In the genomic region with DNA sequence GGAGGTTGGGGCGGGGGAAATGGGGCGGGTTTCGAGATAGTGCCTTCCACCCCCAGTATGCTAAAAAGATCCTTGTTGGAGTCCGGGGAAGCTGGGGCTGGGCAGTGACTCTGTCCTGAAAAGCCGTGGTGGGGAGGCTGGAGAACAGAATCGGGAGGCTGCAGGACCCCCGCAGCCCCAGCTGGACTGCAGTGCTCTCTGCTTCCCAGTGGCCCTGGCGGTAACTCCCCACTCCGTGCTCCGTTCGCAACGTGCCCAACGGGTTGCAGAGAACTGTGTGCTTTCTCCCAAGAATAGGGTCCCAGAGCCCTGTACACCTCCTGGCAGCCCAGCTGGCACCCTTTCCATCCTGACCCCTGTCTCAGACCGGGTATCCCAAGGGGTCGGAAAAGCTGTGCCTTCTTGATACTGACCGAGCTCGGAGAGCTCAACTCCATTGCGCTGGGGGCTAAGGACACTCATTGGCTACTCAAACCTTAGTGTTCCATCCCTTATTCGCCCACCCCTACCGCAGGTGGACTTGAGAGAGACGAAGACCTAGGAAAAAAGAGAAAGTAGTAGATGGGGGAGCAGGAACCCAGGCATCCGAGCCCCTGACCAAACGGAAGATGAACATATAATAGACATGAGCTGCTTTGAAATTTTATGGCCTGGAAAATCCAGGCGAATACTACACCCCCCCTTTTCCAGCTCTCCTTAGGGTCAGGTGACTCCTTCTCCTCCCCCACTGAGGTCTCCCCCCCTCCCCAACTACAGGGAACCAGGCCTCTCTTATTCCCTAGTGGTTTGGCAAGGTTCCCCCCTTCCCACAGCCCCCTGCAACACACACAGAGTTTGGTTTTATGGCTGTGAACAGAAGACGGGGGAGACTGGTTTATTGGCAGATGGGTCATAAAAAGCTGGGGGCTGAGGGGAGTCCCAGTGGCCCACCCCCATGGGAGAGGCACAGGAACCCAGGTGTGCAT, we compare ENCODE assay signal across 8 cellular contexts. TPM values are rescaled to one million over a fixed set of nuclear protein-coding genes. Genes with fewer than 3 reads are reported as not detected.
DNase-seq lines count a peak whose midpoint lies in the region; ATAC-seq, FAIRE-seq and TF ChIP-seq lines count a peak whose summit lies in the region.

No MANE protein-coding gene starts in this region.

- peak overlapping the region; percentile 94 for H3K4me3 Mint-ChIP-seq in astrocyte (ENCODE audit: unreplicated experiment)

- H3K9me3 ChIP-seq in BLaER1 (no peaks in the 10 kb centered on the region), astrocyte (ENCODE audit: insufficient read depth, low read depth, low read length) (no peaks in the 10 kb centered on the region)

- peaks cover 33% of the 10 kb centered on the region; the same call in 1 of the 2 replicates for H4K20me1 ChIP-seq in BLaER1
- peaks cover 41% of the 10 kb centered on the region for H4K20me1 ChIP-seq in astrocyte (ENCODE audit: insufficient read depth, low read length)

- H3K4me2 ChIP-seq in BLaER1 (peak overlapping the region; percentile 98), astrocyte (ENCODE audit: low read length) (peak overlapping the region; percentile 100)

- H3K9me3 Mint-ChIP-seq in astrocyte (ENCODE audit: unreplicated experiment): no peaks in the 10 kb centered on the region

- peak overlapping the region; percentile 93 for H3K9ac ChIP-seq in BLaER1
- H3K9ac ChIP-seq in astrocyte (ENCODE audit: low read length): peak overlapping the region; percentile 75

- H3K79me2 ChIP-seq in astrocyte (ENCODE audit: insufficient read depth, low read length): peaks cover 10% of the 10 kb centered on the region

- no peak for TF ChIP-seq CTCF in astrocyte (IDR thresholded peaks at IDR 0.05; ENCODE audit: insufficient read depth, low read depth, low read length)

- no peaks in the 10 kb centered on the region for H3K27me3 Mint-ChIP-seq in astrocyte (ENCODE audit: low read depth, unreplicated experiment)

- ATAC-seq in HG03432 (IDR thresholded peaks at IDR 0.05; ENCODE audit: unreplicated experiment) (peak; percentile 7), HG02840 (IDR thresholded peaks at IDR 0.05; ENCODE audit: low FRiP score, unreplicated experiment) (no peak)

- no peak for DNase-seq in astrocyte (ENCODE audit: low read depth)
- DNase-seq in left kidney (ENCODE audit: low read depth, low spot score): peak; percentile 64
- DNase-seq in activated CD8-positive, alpha-beta memory T cell treated with anti-CD3 and anti-CD28 coated beads, Interleukin-2, amount 50 U/mL, for 4 hours: no peak
- no peak for DNase-seq in middle frontal gyrus (ENCODE audit: extremely low spot score, low spot score)

- FAIRE-seq in astrocyte (lab: Jason Lieb, UNC): no peak

- H2AFZ ChIP-seq in astrocyte (ENCODE audit: low read depth, low read length): peak overlapping the region; percentile 61

- H3K27me3 ChIP-seq in BLaER1 (no peaks in the 10 kb centered on the region), astrocyte (ENCODE audit: insufficient read depth, low read length) (no peaks in the 10 kb centered on the region)

- H3K4me1 Mint-ChIP-seq in astrocyte (ENCODE audit: low read depth, unreplicated experiment): peaks cover 19% of the 10 kb centered on the region

- H3K36me3 ChIP-seq in BLaER1 (peaks cover 28% of the 10 kb centered on the region), astrocyte (ENCODE audit: insufficient read depth, low read length) (no peaks in the 10 kb centered on the region)

- H3K27ac ChIP-seq in BLaER1 (peak overlapping the region; percentile 76), astrocyte (ENCODE audit: low read depth, low read length) (no peak overlapping the region), temporal lobe (ENCODE audit: low read depth, low read length) (peak overlapping the region; percentile 44)

- peak overlapping the region; percentile 92 for H3K4me3 ChIP-seq in BLaER1
- H3K4me3 ChIP-seq in astrocyte (ENCODE audit: insufficient read depth, low read depth, low read length): peak overlapping the region; percentile 76

- peaks cover 4% of the 10 kb centered on the region for H3K36me3 Mint-ChIP-seq in astrocyte (ENCODE audit: low read depth, unreplicated experiment)

- H3K4me1 ChIP-seq in BLaER1: peaks cover 35% of the 10 kb centered on the region
- peaks cover 14% of the 10 kb centered on the region for H3K4me1 ChIP-seq in astrocyte (ENCODE audit: insufficient read depth, low read length)

- H3K27ac Mint-ChIP-seq in astrocyte (ENCODE audit: unreplicated experiment): peak overlapping the region; percentile 81

RNA-seq across cellular contexts. Expression of gene GDF11, which starts 1.3 kb away (rescaled TPM):
- total RNA-seq in astrocyte (25.3 and 28.9 TPM in 2 replicates), temporal lobe (8.6 TPM)

RNA-seq across cellular contexts. Expression of gene CD63, which starts 15.4 kb away (rescaled TPM):
- total RNA-seq in astrocyte (965 and 1,014 TPM in 2 replicates), temporal lobe (115 TPM)

RNA-seq across cellular contexts. Expression of gene RDH5, which starts 24.1 kb away (rescaled TPM):
- 1.4 and 2.1 TPM in 2 replicates for total RNA-seq in astrocyte
- total RNA-seq in temporal lobe: 3.0 TPM

RNA-seq across cellular contexts. Expression of gene BLOC1S1, which starts 28.4 kb away (rescaled TPM):
- total RNA-seq in astrocyte (49.2 and 51.0 TPM in 2 replicates), temporal lobe (27.5 TPM)

RNA-seq across cellular contexts. Expression of gene ITGA7, which starts 36.5 kb away (rescaled TPM):
- total RNA-seq in astrocyte (20.4 and 26.5 TPM in 2 replicates), temporal lobe (9.1 TPM)
